Comparison of ENCODE assay signal across 26 cellular contexts in the genomic region with DNA sequence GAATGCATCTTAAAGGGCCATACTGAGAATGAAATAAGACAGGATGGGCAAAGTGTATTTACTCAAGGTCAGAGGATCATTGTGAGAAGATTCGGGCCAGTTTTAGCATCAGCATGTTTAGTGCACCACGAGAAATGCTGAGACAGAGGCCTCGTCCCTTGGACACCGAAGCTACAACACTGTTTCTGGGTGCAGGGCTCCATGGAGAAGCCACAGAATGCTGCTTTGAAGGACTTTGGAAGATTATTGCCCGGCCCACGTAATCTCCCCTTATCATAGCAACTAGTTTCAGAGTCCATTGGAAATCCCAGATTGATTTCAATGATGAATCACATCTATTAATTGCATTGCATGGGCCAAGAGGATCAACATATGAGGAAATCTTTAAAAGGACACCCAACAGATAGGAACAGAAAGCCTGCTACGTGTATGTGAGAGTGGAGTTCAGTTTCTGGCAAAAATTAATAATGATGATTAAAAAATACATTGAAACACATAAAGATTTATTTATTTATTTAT.
"Had no signal": no experiment of that assay in that cellular context is flagged by ENCODE, and none has a peak within 500 bp of the region (broad histone marks: within the 10 kb centered on the region; RNA-seq: fewer than 3 reads in every experiment).

No MANE protein-coding gene starts in this region.

- H3K36me3 ChIP-seq: colonic mucosa, esophagus muscularis mucosa, esophagus squamous epithelium, gastrocnemius medialis, gastroesophageal sphincter, heart left ventricle, heart right ventricle had no signal

- H3K4me1 ChIP-seq: colonic mucosa, esophagus squamous epithelium, foreskin keratinocyte, gastroesophageal sphincter had no signal

- H3K27me3 ChIP-seq: colonic mucosa, dorsolateral prefrontal cortex, esophagus muscularis mucosa, esophagus squamous epithelium, foreskin keratinocyte, gastrocnemius medialis, gastroesophageal sphincter had no signal

- H3K9me3 ChIP-seq: colonic mucosa, esophagus muscularis mucosa, esophagus squamous epithelium, gastrocnemius medialis had no signal

- H3K27ac ChIP-seq: colonic mucosa, coronary artery, dorsolateral prefrontal cortex, epithelial cell of prostate, esophagus muscularis mucosa, esophagus squamous epithelium, foreskin keratinocyte, gastrocnemius medialis, gastroesophageal sphincter, heart left ventricle, heart right ventricle had no signal

- DNase-seq: colonic mucosa; cortex of kidney; dermis blood vessel endothelial cell; dorsolateral prefrontal cortex; effector CD4-positive, alpha-beta T cell; effector CD8-positive, alpha-beta T cell; effector memory CD4-positive, alpha-beta T cell; effector memory CD8-positive, alpha-beta T cell; endodermal cell; erythroblast; esophagus squamous epithelium; foreskin fibroblast; foreskin keratinocyte; foreskin melanocyte; gastrocnemius medialis; glutamatergic neuron; heart left ventricle; heart right ventricle had no signal

- H3K4me3 ChIP-seq: colonic mucosa, coronary artery, dorsolateral prefrontal cortex, esophagus muscularis mucosa, esophagus squamous epithelium, gastrocnemius medialis, gastroesophageal sphincter, heart left ventricle, heart right ventricle had no signal

- FAIRE-seq: colon, endometrium, endothelial cell of umbilical vein, frontal cortex had no signal
